22 cellular contexts compared by ENCODE assay signal in genomic region chrX:34382416-34382815, GRCh38.
DNase-seq lines count a peak whose midpoint lies in the region; ATAC-seq and TF ChIP-seq lines count a peak whose summit lies in the region.
"Had no signal": no experiment of that assay in that cellular context is flagged by ENCODE, and none has a peak within 500 bp of the region (broad histone marks: within the 10 kb centered on the region; RNA-seq: fewer than 3 reads in every experiment).

No MANE protein-coding gene starts in this region.

- H3K9me3 ChIP-seq in CD8-positive, alpha-beta T cell (ENCODE audit: low read length): no peaks in the 10 kb centered on the region
- no peaks in the 10 kb centered on the region for H3K9me3 ChIP-seq in A673 (ENCODE audit: low read depth, low read length, poor library complexity, severe bottlenecking)
- H3K9me3 ChIP-seq: gastroesophageal sphincter, thyroid gland had no signal

- intact Hi-C loops in CD8-positive, alpha-beta T cell (cut with DNase I, micrococcal nuclease): no loop called here
- intact Hi-C loops in A673 (cut with micrococcal nuclease; ENCODE audit: unreplicated experiment): no loop called here

- H3K9me3 Mint-ChIP-seq in CD8-positive, alpha-beta T cell: no peaks in the 10 kb centered on the region
- H3K9me3 Mint-ChIP-seq: activated naive CD4-positive, alpha-beta T cell treated with anti-CD3 and anti-CD28 coated beads, Interleukin-2, amount 50 U/mL, for 24 hours; T-helper 2 cell treated with Interferon-gamma antibody and Interleukin-4, amounts not matched to agents 5 μg/mL and 100 μg/mL, for 36 hours had no signal

- CTCF ChIA-PET in CD8-positive, alpha-beta T cell (lab: Charles Lee): no interaction called here
- CTCF ChIA-PET in A673 (lab: Charles Lee): no interaction called here

- no peak for TF ChIP-seq CTCF in astrocyte of the spinal cord (IDR thresholded peaks at IDR 0.05; ENCODE audit: low read depth, low read length)
- no peak for TF ChIP-seq CTCF in fibroblast of the aortic adventitia (IDR thresholded peaks at IDR 0.05; ENCODE audit: insufficient read depth, low read length)
- TF ChIP-seq CTCF in CD8-positive, alpha-beta T cell (IDR thresholded peaks at IDR 0.05): no peak
- TF ChIP-seq CTCF in A673 (conservative IDR thresholded peaks at IDR 0.05; ENCODE audit: low read depth, low read length): no peak

- ATAC-seq in CD8-positive, alpha-beta T cell: no peak
- ATAC-seq: activated T-cell treated with anti-CD3 and anti-CD28 coated beads, Interleukin-2, amount 50 U/mL, for 72 hours; gastroesophageal sphincter; stimulated activated effector memory CD8-positive, alpha-beta T cell treated with anti-CD3 and anti-CD28 coated beads, Interleukin-12 subunit alpha, Interleukin-12 subunit beta, amount 100 ng/mL, for 72 hours had no signal

- no TSS peak for BruUV-seq in A673 (replicated peaks; lab: Mats Ljungman, UMichigan)

- DNase-seq in HS-5 (ENCODE audit: low read depth) (peak; percentile 39), astrocyte of the spinal cord (ENCODE audit: low read depth, low spot score) (peak; percentile 69), fibroblast of the aortic adventitia (ENCODE audit: low read depth) (peak; percentile 79), smooth muscle cell of the brain vasculature (ENCODE audit: low read depth, low spot score) (peak; percentile 53), NCI-H345 treated with DMSO at 0.1 percent for 48 hours (lab: John Stamatoyannopoulos, UW; ENCODE audit: unreplicated experiment) (no peak), A673 (ENCODE audit: low spot score) (no peak)
- DNase-seq in CD8-positive, alpha-beta T cell: no peak
- DNase-seq: activated CD4-positive, CD25-positive, alpha-beta regulatory T cell; activated T-cell treated with anti-CD3 and anti-CD28 coated beads, Interleukin-2, amount 50 U/mL, for 72 hours; C1 segment of cervical spinal cord; caudate nucleus; effector CD8-positive, alpha-beta T cell; midbrain; NCI-H1092; NCI-H2081 treated with DMSO at 0.1 percent for 48 hours; NCI-H524 treated with DMSO at 0.1 percent for 48 hours; thyroid gland had no signal

- no peak overlapping the region for H3K27ac ChIP-seq in CD8-positive, alpha-beta T cell (ENCODE audit: low read depth, low read length)
- no peak overlapping the region for H3K27ac ChIP-seq in A673 (ENCODE audit: low read depth, low read length, poor library complexity, severe bottlenecking)
- H3K27ac ChIP-seq: gastroesophageal sphincter, thyroid gland had no signal

- no peak overlapping the region for H3K4me3 ChIP-seq in astrocyte of the spinal cord (ENCODE audit: low read depth, low read length)
- H3K4me3 ChIP-seq in fibroblast of the aortic adventitia (ENCODE audit: low read depth, low read length): no peak overlapping the region
- H3K4me3 ChIP-seq in CD8-positive, alpha-beta T cell (ENCODE audit: low read depth, low read length): no peak overlapping the region
- no peak overlapping the region for H3K4me3 ChIP-seq in A673 (ENCODE audit: low read depth, low read length, poor library complexity, severe bottlenecking)
- H3K4me3 ChIP-seq: gastroesophageal sphincter, thyroid gland had no signal

- POLR2A ChIA-PET in CD8-positive, alpha-beta T cell (lab: Charles Lee): no interaction called here
- POLR2A ChIA-PET in A673 (lab: Charles Lee; ENCODE audit: low non-redundant PET): no interaction called here

- H3K4me3 Mint-ChIP-seq in CD8-positive, alpha-beta T cell: no peak overlapping the region
- H3K4me3 Mint-ChIP-seq: activated naive CD4-positive, alpha-beta T cell treated with anti-CD3 and anti-CD28 coated beads, Interleukin-2, amount 50 U/mL, for 24 hours; activated T-cell treated with anti-CD3 and anti-CD28 coated beads, Interleukin-2, amount 50 U/mL, for 72 hours; stimulated activated effector memory CD8-positive, alpha-beta T cell treated with anti-CD3 and anti-CD28 coated beads, Interleukin-12 subunit alpha, Interleukin-12 subunit beta, amount 100 ng/mL, for 72 hours; T-helper 2 cell treated with Interferon-gamma antibody and Interleukin-4, amounts not matched to agents 5 μg/mL and 100 μg/mL, for 36 hours had no signal

- no peak overlapping the region for H3K27ac Mint-ChIP-seq in CD8-positive, alpha-beta T cell
- H3K27ac Mint-ChIP-seq: activated naive CD4-positive, alpha-beta T cell treated with anti-CD3 and anti-CD28 coated beads, Interleukin-2, amount 50 U/mL, for 24 hours; activated T-cell treated with anti-CD3 and anti-CD28 coated beads, Interleukin-2, amount 50 U/mL, for 72 hours; progenitor cell of endocrine pancreas; stimulated activated effector memory CD8-positive, alpha-beta T cell treated with anti-CD3 and anti-CD28 coated beads, Interleukin-12 subunit alpha, Interleukin-12 subunit beta, amount 100 ng/mL, for 72 hours; T-helper 2 cell treated with Interferon-gamma antibody and Interleukin-4, amounts not matched to agents 5 μg/mL and 100 μg/mL, for 36 hours had no signal

- no peaks in the 10 kb centered on the region for H3K4me1 Mint-ChIP-seq in CD8-positive, alpha-beta T cell (ENCODE audit: low read depth)
- H3K4me1 Mint-ChIP-seq: activated naive CD4-positive, alpha-beta T cell treated with anti-CD3 and anti-CD28 coated beads, Interleukin-2, amount 50 U/mL, for 24 hours; stimulated activated effector memory CD8-positive, alpha-beta T cell treated with anti-CD3 and anti-CD28 coated beads, Interleukin-12 subunit alpha, Interleukin-12 subunit beta, amount 100 ng/mL, for 72 hours had no signal

- H3K27me3 Mint-ChIP-seq in CD8-positive, alpha-beta T cell (ENCODE audit: low read depth): no peaks in the 10 kb centered on the region
- H3K27me3 Mint-ChIP-seq: activated naive CD4-positive, alpha-beta T cell treated with anti-CD3 and anti-CD28 coated beads, Interleukin-2, amount 50 U/mL, for 24 hours; progenitor cell of endocrine pancreas had no signal

- no peaks in the 10 kb centered on the region for H3K36me3 Mint-ChIP-seq in CD8-positive, alpha-beta T cell
- H3K36me3 Mint-ChIP-seq: activated naive CD4-positive, alpha-beta T cell treated with anti-CD3 and anti-CD28 coated beads, Interleukin-2, amount 50 U/mL, for 24 hours; stimulated activated effector memory CD8-positive, alpha-beta T cell treated with anti-CD3 and anti-CD28 coated beads, Interleukin-12 subunit alpha, Interleukin-12 subunit beta, amount 100 ng/mL, for 72 hours had no signal

- H3K27me3 ChIP-seq in CD8-positive, alpha-beta T cell (ENCODE audit: insufficient read depth, low read length): no peaks in the 10 kb centered on the region
- no peaks in the 10 kb centered on the region for H3K27me3 ChIP-seq in A673 (replicated peaks; ENCODE audit: insufficient read depth, low read depth, low read length, poor library complexity)
- H3K27me3 ChIP-seq: gastroesophageal sphincter, thyroid gland had no signal

- in situ Hi-C loops in astrocyte of the spinal cord (cut with HindIII; ENCODE audit: low sequenced_read_pairs): no loop called here

- no peaks in the 10 kb centered on the region for H3K36me3 ChIP-seq in CD8-positive, alpha-beta T cell (ENCODE audit: insufficient read depth, low read length)
- H3K36me3 ChIP-seq in A673 (ENCODE audit: insufficient read depth, low read length, poor library complexity, severe bottlenecking): no peaks in the 10 kb centered on the region
- H3K36me3 ChIP-seq: gastroesophageal sphincter, thyroid gland had no signal

- no peaks in the 10 kb centered on the region for H3K4me1 ChIP-seq in CD8-positive, alpha-beta T cell (ENCODE audit: insufficient read depth, low read length)
- H3K4me1 ChIP-seq in A673 (ENCODE audit: insufficient read depth, low read length, poor library complexity, severe bottlenecking): peaks cover 12% of the 10 kb centered on the region
- H3K4me1 ChIP-seq: gastroesophageal sphincter, thyroid gland had no signal

Comparison
In these comparisons a context has a peak if more than half of its experiments do, and no peak if none do; other contexts are left out.
1. DNase-seq: peak in HS-5 (single experiment), astrocyte of the spinal cord (single experiment), fibroblast of the aortic adventitia (single experiment) and smooth muscle cell of the brain vasculature (single experiment); none in NCI-H345 treated with DMSO at 0.1 percent for 48 hours (single experiment), CD8-positive, alpha-beta T cell (0 of 7) and A673 (single experiment).